8 cellular contexts compared by ENCODE assay signal in the genomic region with DNA sequence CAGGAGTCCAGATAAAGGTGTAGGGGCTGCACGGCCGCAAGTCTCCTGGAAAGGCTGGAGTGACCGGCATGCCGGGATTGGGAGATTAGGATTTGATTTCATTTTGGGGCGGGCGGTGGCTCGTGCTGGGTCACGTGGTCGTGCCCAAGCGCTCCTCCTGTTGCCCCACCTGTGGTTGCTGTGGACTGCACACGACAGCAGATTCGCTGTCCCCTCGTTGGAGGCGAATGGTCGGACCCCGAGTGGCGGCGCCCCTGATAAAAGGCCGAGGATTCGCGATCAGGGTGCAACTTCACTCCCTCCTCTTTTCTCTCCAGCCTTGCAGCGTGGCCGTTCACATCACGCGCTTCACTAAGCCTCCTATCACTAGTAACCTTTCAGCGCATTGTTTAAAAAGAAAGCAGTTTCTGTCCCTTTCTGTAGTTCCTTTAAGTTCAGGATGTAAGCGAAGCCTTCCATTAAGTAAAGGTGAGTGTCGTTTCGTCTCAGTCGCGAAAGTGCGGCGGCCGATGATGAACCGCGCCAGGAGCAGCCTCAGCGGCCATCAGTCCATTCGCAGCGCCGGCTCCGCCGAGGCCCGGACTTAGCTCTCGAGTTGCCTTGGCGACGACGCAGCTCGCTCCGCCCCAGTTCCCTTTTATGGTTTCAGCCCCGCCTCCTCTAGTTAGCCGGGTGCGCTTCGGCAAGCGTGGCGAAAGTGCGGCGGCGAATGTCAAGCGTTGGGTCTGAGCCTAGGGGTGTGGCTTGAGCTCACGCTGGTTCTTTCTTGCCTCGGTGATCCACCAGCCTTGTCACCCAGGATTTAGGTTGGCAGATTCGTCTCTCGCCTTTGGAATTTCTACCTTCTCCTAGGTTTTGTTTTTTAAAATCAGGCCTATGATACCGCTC. TPM values are rescaled to one million over a fixed set of nuclear protein-coding genes. Genes with fewer than 3 reads are reported as not detected.
DNase-seq lines count a peak whose midpoint lies in the region; ATAC-seq and TF ChIP-seq lines count a peak whose summit lies in the region.

No MANE protein-coding gene starts in this region.

- peak; percentile 98 for DNase-seq in AG08395 (ENCODE audit: low spot score)
- peak; percentile 97 for DNase-seq in NCI-H526 treated with DMSO at 0.1 percent for 48 hours (lab: John Stamatoyannopoulos, UW)
- peak; percentile 94 for DNase-seq in activated CD8-positive, alpha-beta T cell treated with anti-CD3 and anti-CD28 coated beads for 36 hours
- peak; percentile 98 to 99 (median 99) for DNase-seq in right lobe of liver
- DNase-seq in stimulated activated CD4-positive, alpha-beta T cell treated with anti-CD3 and anti-CD28 coated beads, Interleukin-4, amount 100 ng/mL, for 1 hour = peak; percentile 98

- H3K27ac ChIP-seq in duodenal mucosa (ENCODE audit: low read depth, low read length) (peak overlapping the region; percentile 95), right lobe of liver (peak overlapping the region; percentile 91 to 96 (median 93))

- H3K27me3 ChIP-seq in duodenal mucosa (ENCODE audit: control insufficient read depth in 1 of 2, insufficient read depth in 2 of 2, low read length in 2 of 2) = no peaks in the 10 kb centered on the region
- no peaks in the 10 kb centered on the region for H3K27me3 ChIP-seq in right lobe of liver

- H3K4me3 ChIP-seq in duodenal mucosa (ENCODE audit: low read depth in 1 of 2, low read length in 2 of 2) = peak overlapping the region; percentile 94 to 98
- peak overlapping the region; percentile 99 for H3K4me3 ChIP-seq in right lobe of liver

- no peaks in the 10 kb centered on the region for H3K9me3 ChIP-seq in duodenal mucosa (ENCODE audit: control insufficient read depth in 1 of 2, low read length in 2 of 2)
- H3K9me3 ChIP-seq in right lobe of liver = no peaks in the 10 kb centered on the region

- H3K9ac ChIP-seq in duodenal mucosa (ENCODE audit: low read depth in 1 of 2, low read length in 2 of 2) = peak overlapping the region; percentile 64 to 85

- ATAC-seq in HG03196 (IDR thresholded peaks at IDR 0.05; ENCODE audit: unreplicated experiment) (peak; percentile 59), right lobe of liver (peak; percentile 88 to 92 (median 90))
- peak; percentile 72 for ATAC-seq in activated CD8-positive, alpha-beta T cell treated with anti-CD3 and anti-CD28 coated beads for 36 hours

- TF ChIP-seq POLR2A in GM18951 (IDR thresholded peaks at IDR 0.05; ENCODE audit: extremely low read depth, insufficient read depth, insufficient read length) (peak; percentile 70), right lobe of liver (IDR thresholded peaks at IDR 0.05) (peak; percentile 44)

- CTCF ChIA-PET in activated CD8-positive, alpha-beta T cell treated with anti-CD3 and anti-CD28 coated beads for 36 hours (lab: Charles Lee) = interaction anchor here (0.6 to 2.9 kb wide), 11 partner anchors 7 to 96 kb away, joined by 3 to 14 read pairs (median 5); partner anchors contain the start of genes BLOC1S3, GEMIN7 and TRAPPC6A

- H3K27ac Mint-ChIP-seq in activated CD8-positive, alpha-beta T cell treated with anti-CD3 and anti-CD28 coated beads for 36 hours = peak overlapping the region; percentile 96

- intact Hi-C loops in activated CD8-positive, alpha-beta T cell treated with anti-CD3 and anti-CD28 coated beads for 36 hours (cut with micrococcal nuclease) = no loop called here
- intact Hi-C loops in right lobe of liver (cut with DNase I) = no loop called here

- WGBS in right lobe of liver (ENCODE audit: insufficient coverage, low coverage, low lambda C conversion rate, missing lambda C conversion rate) = 6% methylated on average over 45 of the region's 64 CpGs

- H3K36me3 Mint-ChIP-seq in activated CD8-positive, alpha-beta T cell treated with anti-CD3 and anti-CD28 coated beads for 36 hours (ENCODE audit: low read depth) = peaks cover 48% of the 10 kb centered on the region

- peaks cover 38 to 55% of the 10 kb centered on the region in 2 donors for H3K4me1 ChIP-seq in duodenal mucosa (ENCODE audit: control insufficient read depth in 1 of 2, insufficient read depth in 2 of 2, low read length in 2 of 2)
- H3K4me1 ChIP-seq in right lobe of liver = peaks cover 0 to 27% (median 4%) of the 10 kb centered on the region in 4 donors

- peaks cover 0 to 1% of the 10 kb centered on the region in 2 donors for H3K36me3 ChIP-seq in duodenal mucosa (ENCODE audit: control insufficient read depth in 1 of 2, insufficient read depth in 2 of 2, low read length in 2 of 2)
- peaks cover 0 to 4% (median 0%) of the 10 kb centered on the region in 4 donors for H3K36me3 ChIP-seq in right lobe of liver

- peaks cover 50% of the 10 kb centered on the region for H3K4me1 Mint-ChIP-seq in activated CD8-positive, alpha-beta T cell treated with anti-CD3 and anti-CD28 coated beads for 36 hours (ENCODE audit: low read depth)

- no peaks in the 10 kb centered on the region for H3K27me3 Mint-ChIP-seq in activated CD8-positive, alpha-beta T cell treated with anti-CD3 and anti-CD28 coated beads for 36 hours

- in situ Hi-C loops in GM18951 (cut with MboI; ENCODE audit: low sequenced_read_pairs, unreplicated experiment) = no loop called here

- TF ChIP-seq CTCF in activated CD8-positive, alpha-beta T cell treated with anti-CD3 and anti-CD28 coated beads for 36 hours (IDR thresholded peaks at IDR 0.05) = no peak
- no peak for TF ChIP-seq CTCF in right lobe of liver (IDR thresholded peaks at IDR 0.05)

- H3K9me3 Mint-ChIP-seq in activated CD8-positive, alpha-beta T cell treated with anti-CD3 and anti-CD28 coated beads for 36 hours = no peaks in the 10 kb centered on the region

- peak overlapping the region; percentile 89 for H3K4me3 Mint-ChIP-seq in activated CD8-positive, alpha-beta T cell treated with anti-CD3 and anti-CD28 coated beads for 36 hours

- POLR2A ChIA-PET in activated CD8-positive, alpha-beta T cell treated with anti-CD3 and anti-CD28 coated beads for 36 hours (lab: Charles Lee) = interaction anchor here (0.6 to 2.6 kb wide), 14 partner anchors 8 to 326 kb away, joined by 3 to 18 read pairs (median 4); partner anchors contain the start of genes BLOC1S3, GEMIN7, NKPD1 and TRAPPC6A

RNA-seq across cellular contexts. Expression of gene PPP1R37, which starts 1.7 kb away (rescaled TPM):
- 10 to 100 TPM; 20.9 to 21.2 TPM for total RNA-seq in activated CD8-positive, alpha-beta T cell treated with anti-CD3 and anti-CD28 coated beads for 36 hours
- total RNA-seq in right lobe of liver = 10 to 100 TPM; 10.1 to 14.3 (median 11.0) TPM

RNA-seq across cellular contexts. Expression of gene GEMIN7, which starts 12.2 kb away (rescaled TPM):
- total RNA-seq in activated CD8-positive, alpha-beta T cell treated with anti-CD3 and anti-CD28 coated beads for 36 hours = 10 to 100 TPM; 44.1 to 46.8 TPM
- 10 to 100 TPM; 10.9 to 27.5 (median 14.0) TPM for total RNA-seq in right lobe of liver

RNA-seq across cellular contexts. Expression of gene ZNF296, which starts 15.0 kb away (rescaled TPM):
- 1 to 10 TPM; 5.0 to 6.3 TPM for total RNA-seq in activated CD8-positive, alpha-beta T cell treated with anti-CD3 and anti-CD28 coated beads for 36 hours
- total RNA-seq in right lobe of liver = under 1 TPM in 5 of 6 experiments, not detected in 1; 0.16 to 0.47 (median 0.35) TPM

RNA-seq across cellular contexts. Expression of gene CLASRP, which starts 52.4 kb away (rescaled TPM):
- total RNA-seq in activated CD8-positive, alpha-beta T cell treated with anti-CD3 and anti-CD28 coated beads for 36 hours = 10 to 100 TPM; 72.7 to 80.5 TPM
- total RNA-seq in right lobe of liver = 10 to 100 TPM; 30.5 to 66.8 (median 44.8) TPM

Comparison
In these comparisons a context has a peak if more than half of its experiments do, and no peak if none do; other contexts are left out.
1. Peak in every context shown above with its lines: DNase-seq, ATAC-seq, H3K4me3 ChIP-seq and H3K27ac ChIP-seq.
2. RNA of gene ZNF296, which starts 15.0 kb away (total RNA-seq): 5.0 to 6.3 TPM in activated CD8-positive, alpha-beta T cell treated with anti-CD3 and anti-CD28 coated beads for 36 hours; 0.16 to 0.47 TPM in right lobe of liver; every median in the first group is over 4 times any median in the second.